1 cellular context compared by ENCODE assay signal in genomic region chr9:70419546-70420266, GRCh38.
TF ChIP-seq lines count a peak whose summit lies in the region.

No MANE protein-coding gene starts in this region.

TF ChIP-seq in HepG2, 621 proteins besides CTCF, POLR2A, EP300 and RAD21 (continued from another document and continues in another):
- no peak for TF ChIP-seq MXD4 (CRISPR knock-in tag; IDR thresholded peaks at IDR 0.05)
- no peak for TF ChIP-seq ZMYM4 (CRISPR knock-in tag; IDR thresholded peaks at IDR 0.05)
- no peak for TF ChIP-seq MTERF4 (CRISPR knock-in tag; IDR thresholded peaks at IDR 0.05)
- no peak for TF ChIP-seq U2AF1 (optimal IDR thresholded peaks at IDR 0.05; ENCODE audit: low read depth, low read length)
- TF ChIP-seq PRMT3 (CRISPR knock-in tag; IDR thresholded peaks at IDR 0.05; ENCODE audit: borderline replicate concordance, low read depth): no peak
- peak; percentile 13; the same call in 1 of the 2 replicates for TF ChIP-seq ZMYM3 (CRISPR knock-in tag; IDR thresholded peaks at IDR 0.05)
- no peak for TF ChIP-seq KLF13 (CRISPR knock-in tag; IDR thresholded peaks at IDR 0.05)
- TF ChIP-seq ZNF563 (CRISPR knock-in tag; IDR thresholded peaks at IDR 0.05): no peak
- no peak for TF ChIP-seq ZSCAN30 (CRISPR knock-in tag; IDR thresholded peaks at IDR 0.05)
- no peak for TF ChIP-seq TFDP1 (CRISPR knock-in tag; IDR thresholded peaks at IDR 0.05; ENCODE audit: borderline replicate concordance)
- TF ChIP-seq ZNF891 (CRISPR knock-in tag; IDR thresholded peaks at IDR 0.05): no peak
- no peak for TF ChIP-seq HINFP (CRISPR knock-in tag; IDR thresholded peaks at IDR 0.05; ENCODE audit: low read depth)
- TF ChIP-seq ZNF546 (CRISPR knock-in tag; conservative IDR thresholded peaks at IDR 0.05): peak; percentile 15; the same call in 1 of the 2 replicates
- TF ChIP-seq BCL6 (CRISPR knock-in tag; IDR thresholded peaks at IDR 0.05): no peak; the same call in 1 of the 2 replicates
- TF ChIP-seq ZMYM2 (CRISPR knock-in tag; IDR thresholded peaks at IDR 0.05): no peak; the same call in 1 of the 2 replicates
- TF ChIP-seq NFRKB (IDR thresholded peaks at IDR 0.05): no peak
- peak; percentile 88 for TF ChIP-seq RBM22 (optimal IDR thresholded peaks at IDR 0.05; ENCODE audit: low read length)
- TF ChIP-seq ZFY (CRISPR knock-in tag; IDR thresholded peaks at IDR 0.05): no peak; the same call in 1 of the 2 replicates
- TF ChIP-seq DMAP1 (CRISPR knock-in tag; IDR thresholded peaks at IDR 0.05): peak; percentile 54
- no peak for TF ChIP-seq ZNF687 (CRISPR knock-in tag; IDR thresholded peaks at IDR 0.05)
- no peak for TF ChIP-seq RFX5 (IDR thresholded peaks at IDR 0.05; ENCODE audit: low read depth, low read length)
- no peak for TF ChIP-seq RNF2 (conservative IDR thresholded peaks at IDR 0.05; ENCODE audit: low read depth)
- no peak for TF ChIP-seq ZNF121 (CRISPR knock-in tag; IDR thresholded peaks at IDR 0.05)
- TF ChIP-seq ISL2 (CRISPR knock-in tag; IDR thresholded peaks at IDR 0.05): peak; percentile 28
- peak; percentile 26; the same call in 1 of the 2 replicates for TF ChIP-seq ZNF740 (CRISPR knock-in tag; IDR thresholded peaks at IDR 0.05)
- no peak for TF ChIP-seq ZNF230 (CRISPR knock-in tag; IDR thresholded peaks at IDR 0.05)
- TF ChIP-seq CCDC6 (CRISPR knock-in tag; IDR thresholded peaks at IDR 0.05): no peak
- TF ChIP-seq ZFP37 (CRISPR knock-in tag; IDR thresholded peaks at IDR 0.05; ENCODE audit: borderline replicate concordance): no peak
- TF ChIP-seq SRSF4 (IDR thresholded peaks at IDR 0.05; ENCODE audit: low read depth, low read length, poor library complexity, severe bottlenecking): no peak
- TF ChIP-seq ZNF280D (CRISPR knock-in tag; IDR thresholded peaks at IDR 0.05): no peak; the same call in 1 of the 2 replicates
- TF ChIP-seq ZNF24 (IDR thresholded peaks at IDR 0.05): no peak
- TF ChIP-seq BCLAF1 (IDR thresholded peaks at IDR 0.05): no peak
- TF ChIP-seq ZNF816 (CRISPR knock-in tag; IDR thresholded peaks at IDR 0.05; ENCODE audit: borderline replicate concordance): no peak; the same call in 1 of the 2 replicates
- TF ChIP-seq ZNF329 (CRISPR knock-in tag; IDR thresholded peaks at IDR 0.05; ENCODE audit: low read depth): peak; percentile 10; the same call in 1 of the 2 replicates
- TF ChIP-seq ZBED4 (CRISPR knock-in tag; IDR thresholded peaks at IDR 0.05; ENCODE audit: borderline replicate concordance): peak; percentile 60; the same call in 1 of the 2 replicates
- TF ChIP-seq ZNF124 (CRISPR knock-in tag; IDR thresholded peaks at IDR 0.05): no peak; the same call in 1 of the 2 replicates
- no peak for TF ChIP-seq SYNCRIP (IDR thresholded peaks at IDR 0.05; ENCODE audit: insufficient read depth, low read depth, low read length)
- no peak for TF ChIP-seq ZNF512 (CRISPR knock-in tag; IDR thresholded peaks at IDR 0.05)
- TF ChIP-seq ZNF672 (CRISPR knock-in tag; IDR thresholded peaks at IDR 0.05): no peak
- TF ChIP-seq ATF4 (CRISPR knock-in tag; IDR thresholded peaks at IDR 0.05): no peak; a peak in 2 of 4 replicates
- TF ChIP-seq SMARCC2 (IDR thresholded peaks at IDR 0.05): no peak
